7 cellular contexts compared by ENCODE assay signal in genomic region chr2:26772064-26773001, GRCh38. TPM values are rescaled to one million over a fixed set of nuclear protein-coding genes. Genes with fewer than 3 reads are reported as not detected.
DNase-seq lines count a peak whose midpoint lies in the region; ATAC-seq and TF ChIP-seq lines count a peak whose summit lies in the region.

No MANE protein-coding gene starts in this region.

- peaks cover 73% of the 10 kb centered on the region for H3K79me2 ChIP-seq in HCT116 (ENCODE audit: insufficient read depth, low read length)

- H3K4me3 ChIP-seq in HCT116 (replicated peaks in 1 of 2; ENCODE audit: low read depth in 1 of 2, low read length in 2 of 2) (no peak overlapping the region), vagina (peak overlapping the region in 1 of 2 donors; percentile 3)

- H3K9me2 ChIP-seq in HCT116 (ENCODE audit: insufficient read depth) = no peaks in the 10 kb centered on the region

- no peak for TF ChIP-seq CTCF in HCT116 (IDR thresholded peaks at IDR 0.05 in 2 of 3, conservative IDR thresholded peaks at IDR 0.05 in 1 of 3; ENCODE audit: borderline replicate concordance in 1 of 3, insufficient read depth in 1 of 3, low read depth in 2 of 3, low read length in 2 of 3)
- no peak for TF ChIP-seq CTCF in vagina (IDR thresholded peaks at IDR 0.05)
- no peak for TF ChIP-seq CTCF in WTC11 (IDR thresholded peaks at IDR 0.05)
- TF ChIP-seq CTCF in GM13977 (IDR thresholded peaks at IDR 0.05; ENCODE audit: extremely low read depth, insufficient read depth, missing control alignments) = no peak

- H3K4me1 ChIP-seq in HCT116 (ENCODE audit: control insufficient read depth in 1 of 2, insufficient read depth in 2 of 2, low read length in 2 of 2) (peaks cover 51 to 56% of the 10 kb centered on the region in 2 experiments), vagina (peaks cover 67% of the 10 kb centered on the region)

- no peaks in the 10 kb centered on the region for H3K27me3 ChIP-seq in HCT116 (ENCODE audit: insufficient read depth, low read length)
- no peaks in the 10 kb centered on the region for H3K27me3 ChIP-seq in vagina

- H3K4me3 Mint-ChIP-seq in WTC11 = no peak overlapping the region

- no peak for ATAC-seq in HCT116
- ATAC-seq in WTC11 = no peak

- no peak overlapping the region; the same call in 1 of the 2 replicates for H3K27ac Mint-ChIP-seq in WTC11

- H3K36me3 ChIP-seq in HCT116 (ENCODE audit: control insufficient read depth in 1 of 2, insufficient read depth in 2 of 2, low read length in 2 of 2) (peaks cover 0 to 19% of the 10 kb centered on the region in 2 experiments; a peak in 1 of 4 replicates), vagina (peaks cover 7 to 29% of the 10 kb centered on the region in 2 donors)

- H3K9me3 ChIP-seq in HCT116 (ENCODE audit: control insufficient read depth in 1 of 2, insufficient read depth in 1 of 2, low read depth in 1 of 2, low read length in 2 of 2) = no peaks in the 10 kb centered on the region
- no peaks in the 10 kb centered on the region for H3K9me3 ChIP-seq in vagina

- TF ChIP-seq POLR2A in HCT116 (IDR thresholded peaks at IDR 0.05; ENCODE audit: borderline replicate concordance, extremely low read depth, insufficient read depth, insufficient read length) = no peak
- TF ChIP-seq POLR2A in vagina (IDR thresholded peaks at IDR 0.05) = no peak

- CTCF ChIA-PET in HCT116 (lab: Charles Lee) (no interaction called here), WTC11 (lab: Charles Lee) (no interaction called here)

- intact Hi-C loops in HCT116 (cut with micrococcal nuclease) (no loop called here), vagina (cut with DNase I) (loop anchor here (5.0 kb wide), 1 partner anchor 1895 kb away; no protein-coding TSS in a partner anchor)

- no peaks in the 10 kb centered on the region for H3K9me3 Mint-ChIP-seq in WTC11

- no peaks in the 10 kb centered on the region for H3K4me1 Mint-ChIP-seq in WTC11

- H3K9ac ChIP-seq in HCT116 (ENCODE audit: low read length) = peak overlapping the region; percentile 19; the same call in 1 of the 2 replicates

- H4K20me1 ChIP-seq in HCT116 (ENCODE audit: insufficient read depth) = no peaks in the 10 kb centered on the region; the same call in 1 of the 2 replicates

- H3K27ac ChIP-seq in HCT116 (ENCODE audit: low read depth, low read length) (no peak overlapping the region), vagina (peak overlapping the region; percentile 87)

- H3K27me3 Mint-ChIP-seq in WTC11 (ENCODE audit: low read depth) = no peaks in the 10 kb centered on the region

- H3K4me2 ChIP-seq in HCT116 (ENCODE audit: low read length) = peak overlapping the region; percentile 20; the same call in 1 of the 2 replicates

- POLR2A ChIA-PET in HCT116 (lab: Charles Lee) (no interaction called here), WTC11 (lab: Charles Lee) (interaction anchor here (1.1 kb wide), 1 partner anchor 13 kb away, joined by 3 read pairs; the partner anchor contains the start of gene CENPA)

- RAD21 ChIA-PET in HCT116 (lab: Charles Lee; ENCODE audit: low non-redundant PET in 1 of 2, low total read pairs in 2 of 2, uncharacterized antibody in 2 of 2, unreplicated experiment in 2 of 2) = no interaction called here

- in situ Hi-C loops in GM13977 (cut with MboI; ENCODE audit: low pct_unique_long_range_greater_than_20kb, low sequenced_read_pairs, unreplicated experiment) = no loop called here

- no TSS peak for BruUV-seq in HCT116 (replicated peaks; lab: Mats Ljungman, UMichigan)

- H2AFZ ChIP-seq in HCT116 (ENCODE audit: low read depth, low read length, poor library complexity, severe bottlenecking) = no peak overlapping the region

- no peak for DNase-seq in HCT116 (ENCODE audit: low read depth, low spot score)
- peak; percentile 45 for DNase-seq in dermis blood vessel endothelial cell
- DNase-seq in mesenteric fat pad (ENCODE audit: low spot score) = peak; percentile 95
- peak in 1 of 2 donors; percentile 98 for DNase-seq in vagina (ENCODE audit: extremely low spot score in 2 of 2)
- DNase-seq in WTC11 (ENCODE audit: low spot score) = no peak
- DNase-seq in GM13977 (ENCODE audit: low spot score) = no peak

- TF ChIP-seq RAD21 in HCT116 (IDR thresholded peaks at IDR 0.05; ENCODE audit: low read depth) = no peak

- no peaks in the 10 kb centered on the region for H3K36me3 Mint-ChIP-seq in WTC11

TF ChIP-seq in HCT116, 20 proteins besides CTCF, POLR2A, EP300 and RAD21 (continues in another document):
- TF ChIP-seq CBX3 (IDR thresholded peaks at IDR 0.05; ENCODE audit: low read depth) = no peak

TF ChIP-seq in PFSK-1, 5 proteins besides CTCF, POLR2A, EP300 and RAD21:
- no peak for TF ChIP-seq FOXP2 (optimal IDR thresholded peaks at IDR 0.05; ENCODE audit: borderline replicate concordance, extremely low read depth, extremely low read length, insufficient read depth)
- no peak for TF ChIP-seq REST (IDR thresholded peaks at IDR 0.05; ENCODE audit: insufficient read depth in 1 of 2, low read depth in 2 of 2, low read length in 2 of 2)
- peak; percentile 36; the same call in 1 of the 2 replicates for TF ChIP-seq SIN3A (IDR thresholded peaks at IDR 0.05; ENCODE audit: borderline replicate concordance, insufficient read depth, low read length)
- no peak; the same call in 1 of the 2 replicates for TF ChIP-seq POLR2AphosphoS5 (IDR thresholded peaks at IDR 0.05; ENCODE audit: low read depth, low read length)
- no peak for TF ChIP-seq TAF1 (IDR thresholded peaks at IDR 0.05; ENCODE audit: borderline replicate concordance, insufficient read depth, low read length)

TF ChIP-seq in WTC11, 78 proteins besides CTCF, POLR2A, EP300 and RAD21 (continues in another document):
- TF ChIP-seq HMGXB4 (CRISPR knock-in tag; IDR thresholded peaks at IDR 0.05) (no peak), FOXK1 (CRISPR knock-in tag; IDR thresholded peaks at IDR 0.05) (no peak), USF1 (CRISPR knock-in tag; IDR thresholded peaks at IDR 0.05) (no peak), PRDM15 (CRISPR knock-in tag; IDR thresholded peaks at IDR 0.05) (no peak), RORB (CRISPR knock-in tag; IDR thresholded peaks at IDR 0.05) (no peak), FOXP1 (CRISPR knock-in tag; IDR thresholded peaks at IDR 0.05; ENCODE audit: borderline replicate concordance) (no peak)

RNA-seq across cellular contexts. Expression of gene SLC35F6, which starts 8.2 kb away (rescaled TPM):
- 34.5 TPM for total RNA-seq in HCT116 (2021; ENCODE audit: unreplicated experiment)
- polyA plus RNA-seq in HCT116 (2012) = 25.5 and 30.3 TPM in 2 replicates
- 88.4 TPM for polyA plus RNA-seq in PFSK-1 (2012; ENCODE audit: insufficient read length, low read depth)
- total RNA-seq in dermis blood vessel endothelial cell = 36.2 and 52.8 TPM in 2 replicates
- 65.5 TPM for total RNA-seq in mesenteric fat pad
- 40.8 TPM for total RNA-seq in vagina
- total RNA-seq in WTC11 (2021) = 10.3 to 12.0 TPM (median 11.9 TPM) in 3 replicates

RNA-seq across cellular contexts. Expression of gene CENPA, which starts 13.5 kb away (rescaled TPM):
- total RNA-seq in HCT116 (2021; ENCODE audit: unreplicated experiment) (45.8 TPM), dermis blood vessel endothelial cell (5.1 and 14.3 TPM in 2 replicates), mesenteric fat pad (0.32 TPM), vagina (not detected), WTC11 (2021) (37.4 to 45.6 TPM (median 40.2 TPM) in 3 replicates)
- polyA plus RNA-seq in HCT116 (2012) = 39.0 and 50.3 TPM in 2 replicates
- polyA plus RNA-seq in PFSK-1 (2012; ENCODE audit: insufficient read length, low read depth) = 9.1 TPM

Comparison
In these comparisons a context has a peak if more than half of its experiments do, and no peak if none do; other contexts are left out.
1. DNase-seq: peak in dermis blood vessel endothelial cell (single experiment) and mesenteric fat pad (single experiment); none in HCT116 (single experiment), WTC11 (single experiment) and GM13977 (single experiment).